1 cellular context compared by ENCODE assay signal in genomic region chr2:172404824-172405223, GRCh38.
TF ChIP-seq lines count a peak whose summit lies in the region.

No MANE protein-coding gene starts in this region.

TF ChIP-seq in SK-N-SH, 30 proteins besides CTCF, POLR2A, EP300 and RAD21 (continued from another document):
- TF ChIP-seq, protein P1, sequence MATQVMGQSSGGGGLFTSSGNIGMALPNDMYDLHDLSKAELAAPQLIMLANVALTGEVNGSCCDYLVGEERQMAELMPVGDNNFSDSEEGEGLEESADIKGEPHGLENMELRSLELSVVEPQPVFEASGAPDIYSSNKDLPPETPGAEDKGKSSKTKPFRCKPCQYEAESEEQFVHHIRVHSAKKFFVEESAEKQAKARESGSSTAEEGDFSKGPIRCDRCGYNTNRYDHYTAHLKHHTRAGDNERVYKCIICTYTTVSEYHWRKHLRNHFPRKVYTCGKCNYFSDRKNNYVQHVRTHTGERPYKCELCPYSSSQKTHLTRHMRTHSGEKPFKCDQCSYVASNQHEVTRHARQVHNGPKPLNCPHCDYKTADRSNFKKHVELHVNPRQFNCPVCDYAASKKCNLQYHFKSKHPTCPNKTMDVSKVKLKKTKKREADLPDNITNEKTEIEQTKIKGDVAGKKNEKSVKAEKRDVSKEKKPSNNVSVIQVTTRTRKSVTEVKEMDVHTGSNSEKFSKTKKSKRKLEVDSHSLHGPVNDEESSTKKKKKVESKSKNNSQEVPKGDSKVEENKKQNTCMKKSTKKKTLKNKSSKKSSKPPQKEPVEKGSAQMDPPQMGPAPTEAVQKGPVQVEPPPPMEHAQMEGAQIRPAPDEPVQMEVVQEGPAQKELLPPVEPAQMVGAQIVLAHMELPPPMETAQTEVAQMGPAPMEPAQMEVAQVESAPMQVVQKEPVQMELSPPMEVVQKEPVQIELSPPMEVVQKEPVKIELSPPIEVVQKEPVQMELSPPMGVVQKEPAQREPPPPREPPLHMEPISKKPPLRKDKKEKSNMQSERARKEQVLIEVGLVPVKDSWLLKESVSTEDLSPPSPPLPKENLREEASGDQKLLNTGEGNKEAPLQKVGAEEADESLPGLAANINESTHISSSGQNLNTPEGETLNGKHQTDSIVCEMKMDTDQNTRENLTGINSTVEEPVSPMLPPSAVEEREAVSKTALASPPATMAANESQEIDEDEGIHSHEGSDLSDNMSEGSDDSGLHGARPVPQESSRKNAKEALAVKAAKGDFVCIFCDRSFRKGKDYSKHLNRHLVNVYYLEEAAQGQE (IDR thresholded peaks at IDR 0.05; ENCODE audit: low read depth, low read length) = 0 out of 2 replicates have a peak, but pooled peaks have one; percentile 50
- TF ChIP-seq TAF1 (IDR thresholded peaks at IDR 0.05; ENCODE audit: borderline replicate concordance, low read depth, low read length) (no peak), NFIC (IDR thresholded peaks at IDR 0.05; ENCODE audit: borderline replicate concordance) (peak; percentile 96), POLR2AphosphoS5 (IDR thresholded peaks at IDR 0.05; ENCODE audit: low read depth, low read length) (0 out of 2 replicates have a peak, but pooled peaks have one; percentile 27)
TF ChIP-seq in SK-N-SH: peak in this region for 13.
